Comparison of ENCODE assay signal across 10 cellular contexts in the genomic region with DNA sequence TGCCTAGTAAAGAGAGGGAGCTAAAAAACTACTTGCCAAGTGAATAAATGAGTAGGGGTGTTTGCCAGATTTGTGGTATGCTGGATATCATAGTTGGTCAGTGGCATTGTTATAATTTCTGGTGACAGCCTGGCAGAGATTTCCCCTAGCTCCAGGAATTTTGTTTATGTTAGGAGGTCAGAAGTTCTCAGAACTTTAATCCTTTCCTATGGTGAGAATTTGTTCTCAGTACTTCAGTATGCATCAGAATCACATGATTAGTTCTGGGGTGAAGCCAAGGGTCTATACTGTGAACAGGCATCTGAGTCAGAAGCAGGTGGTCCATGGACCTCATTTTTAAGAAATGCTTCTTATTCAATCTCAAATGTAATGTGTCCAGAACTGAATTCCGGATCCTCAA. TPM values are rescaled to one million over a fixed set of nuclear protein-coding genes. Genes with fewer than 3 reads are reported as not detected.
DNase-seq lines count a peak whose midpoint lies in the region; ATAC-seq and TF ChIP-seq lines count a peak whose summit lies in the region.
"Had no signal": no experiment of that assay in that cellular context is flagged by ENCODE, and none has a peak within 500 bp of the region (broad histone marks: within the 10 kb centered on the region; RNA-seq: fewer than 3 reads in every experiment).

No MANE protein-coding gene starts in this region.

- 42 to 90% methylated on average over 1 of the region's 1 CpG for WGBS in sigmoid colon, 2 donors
- no CpG with 5 or more reads among the region's 1 CpG for WGBS in H9 (ENCODE audit: extremely low coverage, insufficient read length, low lambda C conversion rate)

- DNase-seq in HCEC 1CT (peak; percentile 72), amniotic epithelial cell (ENCODE audit: low read depth) (peak; percentile 96), foreskin fibroblast (peak; percentile 58 to 80), sigmoid colon (no peak), H9 (no peak), RPMI8226 (no peak), SIG-M5 treated with dmso at 0.1 percent for 504 hours (lab: John Stamatoyannopoulos, UW; ENCODE audit: unreplicated experiment) (no peak)
- DNase-seq: activated CD4-positive, CD25-positive, alpha-beta regulatory T cell; CD8-positive, alpha-beta T cell had no signal

- H3K79me1 ChIP-seq in H9 (ENCODE audit: insufficient read depth, low read depth, low read length, poor library complexity, severe bottlenecking): no peaks in the 10 kb centered on the region

- H3K4ac ChIP-seq in H9 (ENCODE audit: low read depth, low read length): no peak overlapping the region

- no peak overlapping the region for H3K4me3 Mint-ChIP-seq in H9
- H3K4me3 Mint-ChIP-seq: CD8-positive, alpha-beta T cell had no signal

- no peak overlapping the region for H4K8ac ChIP-seq in H9 (replicated peaks; ENCODE audit: insufficient read length, low read depth, low read length)

- no peaks in the 10 kb centered on the region for H3K36me3 ChIP-seq in sigmoid colon

- no peak overlapping the region for H2BK5ac ChIP-seq in H9 (ENCODE audit: insufficient read length, low read length)

- H3K4me1 ChIP-seq in sigmoid colon (peaks cover 0 to 34% (median 23%) of the 10 kb centered on the region in 4 donors), H9 (ENCODE audit: insufficient read depth, low read length) (no peaks in the 10 kb centered on the region)

- no peak overlapping the region for H2BK12ac ChIP-seq in H9 (ENCODE audit: insufficient read length, low read depth, low read length)

- H3K4me3 ChIP-seq in foreskin fibroblast (ENCODE audit: low read depth in 1 of 2, low read length in 2 of 2) (no peak overlapping the region), sigmoid colon (no peak overlapping the region)

- H3T11ph ChIP-seq in H9 (ENCODE audit: low read length): no peak overlapping the region

- H2BK15ac ChIP-seq in H9 (ENCODE audit: low read depth, low read length): no peak overlapping the region

- no peak overlapping the region for H2BK120ac ChIP-seq in H9 (ENCODE audit: low read depth, low read length, poor library complexity, severe bottlenecking)

- TF ChIP-seq CTCF in foreskin fibroblast (IDR thresholded peaks at IDR 0.05; ENCODE audit: low read depth, low read length) (no peak), sigmoid colon (IDR thresholded peaks at IDR 0.05) (no peak), H9 (conservative IDR thresholded peaks at IDR 0.05) (no peak)

- no peaks in the 10 kb centered on the region for H3K36me3 Mint-ChIP-seq in H9 (ENCODE audit: insufficient read depth in 1 of 3, low read depth in 3 of 3)
- H3K36me3 Mint-ChIP-seq: CD8-positive, alpha-beta T cell had no signal

- H3K27me3 ChIP-seq in sigmoid colon: no peaks in the 10 kb centered on the region
- H3K27me3 ChIP-seq in H9 (ENCODE audit: insufficient read depth, low read length): no peaks in the 10 kb centered on the region

- no peak overlapping the region for H2BK20ac ChIP-seq in H9 (ENCODE audit: low read depth, low read length, poor library complexity, severe bottlenecking)

- TF ChIP-seq EP300 in sigmoid colon (IDR thresholded peaks at IDR 0.05): no peak

- H3K79me2 ChIP-seq in H9 (ENCODE audit: insufficient read depth, low read length): no peaks in the 10 kb centered on the region

- H3K9me3 ChIP-seq in sigmoid colon: no peaks in the 10 kb centered on the region
- H3K9me3 ChIP-seq in H9 (ENCODE audit: control insufficient read depth, low read depth, low read length): no peaks in the 10 kb centered on the region

- no peaks in the 10 kb centered on the region for H3K27me3 Mint-ChIP-seq in H9 (ENCODE audit: low read depth)

- H3K18ac ChIP-seq in H9 (ENCODE audit: insufficient read length, low read depth, low read length): no peak overlapping the region

- H3K23me2 ChIP-seq in H9 (ENCODE audit: insufficient read length, low read depth, low read length, poor library complexity, severe bottlenecking): no peaks in the 10 kb centered on the region

- no peak overlapping the region for H3K23ac ChIP-seq in H9 (ENCODE audit: insufficient read length, low read depth, low read length)

- H3K14ac ChIP-seq in H9 (ENCODE audit: insufficient read depth, low read length): no peak overlapping the region

- no peaks in the 10 kb centered on the region for H4K20me1 ChIP-seq in H9 (ENCODE audit: control insufficient read depth, insufficient read depth, insufficient read length)

- H4K91ac ChIP-seq in H9 (ENCODE audit: insufficient read length, low read depth, low read length): no peak overlapping the region

- intact Hi-C loops in sigmoid colon (cut with DNase I): no loop called here

- no peak overlapping the region for H2AFZ ChIP-seq in H9 (ENCODE audit: low read length)

- no peak overlapping the region for H3K9ac ChIP-seq in H9 (ENCODE audit: extremely low read depth, insufficient read length, low read length)

- H3K4me2 ChIP-seq in H9 (ENCODE audit: insufficient read depth, insufficient read length, low read length): no peak overlapping the region

- no peaks in the 10 kb centered on the region for H3K9me3 Mint-ChIP-seq in H9
- H3K9me3 Mint-ChIP-seq: CD8-positive, alpha-beta T cell had no signal

- TF ChIP-seq POLR2A in sigmoid colon (IDR thresholded peaks at IDR 0.05): no peak

- ATAC-seq in HG02571 (IDR thresholded peaks at IDR 0.05; ENCODE audit: unreplicated experiment): no peak
- ATAC-seq: CD8-positive, alpha-beta T cell had no signal

- peaks cover 5% of the 10 kb centered on the region in 2 experiments; a peak in 3 of 4 replicates for H3K4me1 Mint-ChIP-seq in H9

- H4K5ac ChIP-seq in H9 (ENCODE audit: insufficient read length, low read depth, low read length): no peak overlapping the region

- no peak overlapping the region for H3K56ac ChIP-seq in H9 (ENCODE audit: insufficient read length, low read depth, low read length)

- no peak overlapping the region for H2AK5ac ChIP-seq in H9 (ENCODE audit: insufficient read length, low read length)

- no peak overlapping the region for H3K27ac Mint-ChIP-seq in H9
- H3K27ac Mint-ChIP-seq: CD8-positive, alpha-beta T cell had no signal

- H3K27ac ChIP-seq in sigmoid colon: peak overlapping the region in 3 of 4 donors; percentile 8 to 64 (median 63)
- no peak overlapping the region for H3K27ac ChIP-seq in H9 (ENCODE audit: insufficient read length, low read depth, low read length)

RNA-seq across cellular contexts. Expression of gene RASSF6, which starts 10.5 kb away (rescaled TPM):
- total RNA-seq in sigmoid colon (under 1 TPM in 3 of 4 donors, not detected in 1; under 0.01 to 0.41 (median 0.36) TPM), H9 (2021) (0.15 and 0.22 TPM in 2 replicates)
- 10 to 100 TPM in 2 of 3 donors, 1 to 10 TPM in 1; 6.6 to 30.1 (median 20.4) TPM for polyA plus RNA-seq in sigmoid colon
- total RNA-seq: CD8-positive, alpha-beta T cell had no signal

Comparison
In these comparisons a context has a peak if more than half of its experiments do, and no peak if none do; other contexts are left out.
1. DNase-seq: peak in HCEC 1CT (single experiment), amniotic epithelial cell (single experiment) and foreskin fibroblast (2 of 2); none in sigmoid colon (single experiment), H9 (single experiment), RPMI8226 (single experiment) and SIG-M5 treated with dmso at 0.1 percent for 504 hours (single experiment).